ENCODE assay signal across 8 cellular contexts in the genomic region with DNA sequence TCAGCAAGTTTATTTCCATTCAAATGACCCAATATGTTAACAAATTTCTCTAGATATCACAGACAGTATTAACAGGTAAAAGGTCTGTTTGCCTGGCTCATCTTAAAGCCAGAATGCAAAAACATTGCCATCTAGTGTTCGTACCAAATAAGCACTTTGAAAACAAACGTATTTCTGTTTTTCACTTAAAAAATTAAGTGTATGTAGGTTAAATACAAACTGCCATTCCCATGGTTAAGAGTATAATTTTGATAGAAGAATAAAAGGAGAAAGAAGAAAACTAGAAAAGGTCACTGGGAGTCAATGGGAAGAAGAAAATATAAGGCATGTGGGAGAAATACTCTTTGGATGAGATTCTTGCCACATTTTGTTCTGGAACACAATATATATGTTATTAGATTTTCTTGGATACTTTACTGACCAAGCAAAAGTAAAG. TPM values are rescaled to one million over a fixed set of nuclear protein-coding genes. Genes with fewer than 3 reads are reported as not detected.
DNase-seq lines count a peak whose midpoint lies in the region; ATAC-seq and TF ChIP-seq lines count a peak whose summit lies in the region.

No MANE protein-coding gene starts in this region.

- in situ Hi-C loops in astrocyte of the cerebellum (cut with HindIII; ENCODE audit: low sequenced_read_pairs), result loop anchor here (25.0 kb wide), 1 partner anchor 595 kb away; no protein-coding TSS in a partner anchor

- H3K27me3 Mint-ChIP-seq in T-helper 17 cell, result no peaks in the 10 kb centered on the region

- no peak for ATAC-seq in GM21825 (IDR thresholded peaks at IDR 0.05; ENCODE audit: unreplicated experiment)
- ATAC-seq in GM21723 (IDR thresholded peaks at IDR 0.05; ENCODE audit: unreplicated experiment), result no peak
- no peak for ATAC-seq in T-helper 17 cell

- H3K4me1 Mint-ChIP-seq in T-helper 17 cell, result peaks cover 2% of the 10 kb centered on the region

- TF ChIP-seq CTCF in astrocyte of the cerebellum (IDR thresholded peaks at IDR 0.05; ENCODE audit: low read depth, low read length, missing control alignments), result peak; percentile 56

- H3K27ac Mint-ChIP-seq in T-helper 17 cell, result no peak overlapping the region

- DNase-seq in NCI-H510A treated with DMSO at 0.1 percent for 48 hours (lab: John Stamatoyannopoulos, UW) (peak; percentile 32), NCI-H510A (lab: John Stamatoyannopoulos, UW) (no peak), NCI-H2029 (lab: John Stamatoyannopoulos, UW) (peak; percentile 32), astrocyte of the cerebellum (ENCODE audit: low read depth) (peak; percentile 12), medulla oblongata (ENCODE audit: extremely low spot score) (peak; percentile 47), T-helper 17 cell (no peak)

- no peaks in the 10 kb centered on the region for H3K9me3 ChIP-seq in T-helper 17 cell (ENCODE audit: control insufficient read depth, low read length, poor library complexity, severe bottlenecking)

- H3K36me3 Mint-ChIP-seq in T-helper 17 cell (ENCODE audit: low read depth), result peaks cover 2% of the 10 kb centered on the region

- H3K4me3 Mint-ChIP-seq in T-helper 17 cell, result no peak overlapping the region

- no peak overlapping the region for H3K4me3 ChIP-seq in astrocyte of the cerebellum (ENCODE audit: low read depth, low read length)

RNA-seq across cellular contexts. Expression of a gene that starts 51.0 kb away (rescaled TPM):
- total RNA-seq in T-helper 17 cell, result 10 to 100 TPM; 13.2 to 15.6 TPM

Comparison
In these comparisons a context has a peak if more than half of its experiments do, and no peak if none do; other contexts are left out.
1. DNase-seq: peak in NCI-H510A treated with DMSO at 0.1 percent for 48 hours (single experiment), NCI-H2029 (single experiment), astrocyte of the cerebellum (single experiment) and medulla oblongata (single experiment); none in NCI-H510A (single experiment) and T-helper 17 cell (0 of 3).